In the genomic region with DNA sequence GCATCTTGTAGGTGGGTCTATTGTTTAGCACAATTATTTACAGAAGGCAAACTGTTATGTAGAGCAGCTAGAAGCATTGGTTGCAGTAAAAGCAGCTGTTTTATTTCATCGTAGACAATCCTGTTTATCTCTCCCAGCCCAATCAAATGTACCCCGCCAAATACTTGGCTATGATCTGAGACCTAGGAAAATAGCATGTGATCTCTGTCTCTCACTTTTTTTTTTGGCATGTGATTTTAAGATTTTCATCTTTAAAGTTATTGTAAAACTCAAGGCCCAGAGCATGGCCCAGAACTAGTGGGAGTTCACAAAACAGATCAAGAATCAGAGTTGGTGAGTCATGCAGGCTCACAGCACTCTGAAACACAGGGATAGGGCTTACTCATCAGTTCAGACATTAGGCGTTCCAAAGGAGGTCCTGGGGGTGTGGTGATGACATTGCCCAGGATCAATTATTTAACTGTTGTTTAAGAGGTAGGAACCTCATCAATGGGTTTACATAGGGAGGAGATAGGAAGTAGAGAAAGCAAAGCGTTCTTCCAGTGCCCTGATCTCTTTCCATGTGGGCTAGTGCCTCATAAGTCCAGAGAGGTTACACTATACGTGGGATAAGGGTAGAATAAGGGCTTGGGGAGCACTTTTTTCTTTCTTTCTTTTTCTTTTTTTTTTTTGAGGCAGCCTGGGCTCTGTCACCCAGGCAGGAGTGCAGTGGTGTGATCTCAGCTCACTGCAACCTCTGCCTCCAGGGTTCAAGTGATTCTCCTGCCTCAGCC, we compare ENCODE assay signal across 9 cellular contexts. TPM values are rescaled to one million over a fixed set of nuclear protein-coding genes. Genes with fewer than 3 reads are reported as not detected.
A peak's percentile ranks its signal among the peaks of the same experiment; 100 is the strongest.
DNase-seq lines count a peak whose midpoint lies in the region; ATAC-seq, FAIRE-seq and TF ChIP-seq lines count a peak whose summit lies in the region.
"Had no signal": no experiment of that assay in that cellular context is flagged by ENCODE, and none has a peak within 500 bp of the region (broad histone marks: within the 10 kb centered on the region; RNA-seq: fewer than 3 reads in every experiment).

No MANE protein-coding gene starts in this region.

- peak; percentile 55 for DNase-seq in GM04504 (ENCODE audit: low read depth)
- DNase-seq in RPMI7951 (ENCODE audit: low read depth): peak; percentile 78
- peak; percentile 85 for DNase-seq in fibroblast of villous mesenchyme (ENCODE audit: low read depth)
- no peak for DNase-seq in psoas muscle
- DNase-seq in kidney: no peak
- no peak for DNase-seq in T-cell
- DNase-seq in DMS153 treated with DMSO at 0.1 percent for 48 hours (lab: John Stamatoyannopoulos, UW; ENCODE audit: unreplicated experiment): no peak
- DNase-seq in type B pancreatic cell (ENCODE audit: extremely low spot score, unreplicated experiment): no peak

- no peak for FAIRE-seq in kidney (lab: Jason Lieb, UNC)

- H3K27me3 Mint-ChIP-seq in T-cell (no peaks in the 10 kb centered on the region), type B pancreatic cell (no peaks in the 10 kb centered on the region)

- H3K4me1 ChIP-seq in psoas muscle (peaks cover 8% of the 10 kb centered on the region), kidney (ENCODE audit: control insufficient read depth in 1 of 2, insufficient read depth in 1 of 2, low read depth in 1 of 2, low read length in 2 of 2) (no peaks in the 10 kb centered on the region)
- H3K4me1 ChIP-seq: tibial artery had no signal

- H3K4me3 ChIP-seq in fibroblast of villous mesenchyme (ENCODE audit: low read depth, low read length): no peak overlapping the region
- no peak overlapping the region for H3K4me3 ChIP-seq in psoas muscle
- no peak overlapping the region for H3K4me3 ChIP-seq in kidney (ENCODE audit: low read length in 2 of 2)
- H3K4me3 ChIP-seq: tibial artery had no signal

- peak; percentile 52 to 69 (median 62) for ATAC-seq in psoas muscle
- ATAC-seq in T-cell (replicated peaks in 1 of 4): no peak

- H3K36me3 Mint-ChIP-seq in T-cell: peaks cover 39% of the 10 kb centered on the region
- H3K36me3 Mint-ChIP-seq in type B pancreatic cell: no peaks in the 10 kb centered on the region

- no peaks in the 10 kb centered on the region for H3K27me3 ChIP-seq in psoas muscle (ENCODE audit: insufficient read depth in 3 of 3, low read length in 2 of 3)
- H3K27me3 ChIP-seq: tibial artery had no signal

- H3K9me3 ChIP-seq in psoas muscle: no peaks in the 10 kb centered on the region
- H3K9me3 ChIP-seq in kidney (ENCODE audit: control insufficient read depth in 1 of 2, low read length in 2 of 2): no peaks in the 10 kb centered on the region
- H3K9me3 ChIP-seq: tibial artery had no signal

- CTCF ChIA-PET in T-cell (lab: Charles Lee): interaction anchor here in 1 of 2 donors (0.5 kb wide), 1 partner anchor 814 kb away, joined by 6 read pairs; no protein-coding TSS in a partner anchor

- H3K9me3 Mint-ChIP-seq in T-cell: peaks cover 4% of the 10 kb centered on the region in 3 donors
- peaks cover 4% of the 10 kb centered on the region for H3K9me3 Mint-ChIP-seq in type B pancreatic cell

- TF ChIP-seq CTCF in fibroblast of villous mesenchyme (IDR thresholded peaks at IDR 0.05; ENCODE audit: insufficient read depth, low read depth, low read length): no peak
- TF ChIP-seq CTCF in psoas muscle (IDR thresholded peaks at IDR 0.05): no peak
- no peak for TF ChIP-seq CTCF in kidney (IDR thresholded peaks at IDR 0.05; ENCODE audit: borderline replicate concordance, extremely low read depth, insufficient read depth)
- TF ChIP-seq CTCF in type B pancreatic cell (conservative IDR thresholded peaks at IDR 0.05): no peak

- no peaks in the 10 kb centered on the region for H3K36me3 ChIP-seq in psoas muscle (ENCODE audit: insufficient read depth in 1 of 2, low read depth in 1 of 2)
- H3K36me3 ChIP-seq in kidney (ENCODE audit: control insufficient read depth in 1 of 2, insufficient read depth in 2 of 2, low read length in 2 of 2): no peaks in the 10 kb centered on the region

- intact Hi-C loops in psoas muscle (cut with DNase I) (loop anchor here in 1 of 2 donors (5.0 kb wide), 1 partner anchor 84 kb away; no protein-coding TSS in a partner anchor), kidney (cut with DNase I) (no loop called here)

- H3K27ac Mint-ChIP-seq in T-cell (no peak overlapping the region), type B pancreatic cell (no peak overlapping the region)

- H3K4me3 Mint-ChIP-seq in T-cell (no peak overlapping the region), type B pancreatic cell (no peak overlapping the region)

- H3K27ac ChIP-seq in psoas muscle (no peak overlapping the region), kidney (ENCODE audit: low read depth in 2 of 2, low read length in 2 of 2) (peak overlapping the region in 1 of 2 donors; percentile 30)
- H3K27ac ChIP-seq: tibial artery had no signal

- peaks cover 0 to 2% (median 0%) of the 10 kb centered on the region in 3 donors for H3K4me1 Mint-ChIP-seq in T-cell
- H3K4me1 Mint-ChIP-seq in type B pancreatic cell (ENCODE audit: unreplicated experiment): peaks cover 4% of the 10 kb centered on the region

- 49 to 63% (median 58%) methylated on average over 5 of the region's 5 CpGs for WGBS in psoas muscle, 3 donors

- POLR2A ChIA-PET in T-cell (lab: Charles Lee): no interaction called here

- H3K9ac ChIP-seq in kidney (ENCODE audit: low read length in 2 of 2): no peak overlapping the region

RNA-seq across cellular contexts. Expression of a gene that starts 40.3 kb away (rescaled TPM):
- total RNA-seq in RPMI7951 (2014; rRNA removed; shearing (Covaris generic)): 0.29 and 0.84 TPM in 2 replicates
- total RNA-seq in fibroblast of villous mesenchyme (0.64 and 0.86 TPM in 2 replicates), psoas muscle (under 1 TPM; 0.12 to 0.56 (median 0.22) TPM), kidney (2.0 TPM), T-cell (1 to 10 TPM; 2.8 to 3.9 (median 3.5) TPM), type B pancreatic cell (ENCODE audit: low replicate concordance) (1.3 and 1.6 TPM in 2 replicates)
- polyA plus RNA-seq in psoas muscle (under 1 TPM; 0.14 to 0.36 (median 0.27) TPM), kidney (ENCODE audit: insufficient read depth, low read depth, low replicate concordance) (1.6 TPM)

Comparison
In these comparisons a context has a peak if more than half of its experiments do, and no peak if none do; other contexts are left out.
1. DNase-seq: peak in GM04504 (single experiment), RPMI7951 (single experiment) and fibroblast of villous mesenchyme (single experiment); none in psoas muscle (0 of 2), kidney (single experiment), T-cell (0 of 34), DMS153 treated with DMSO at 0.1 percent for 48 hours (single experiment) and type B pancreatic cell (single experiment).
2. ATAC-seq: peak in psoas muscle (4 of 4); none in T-cell (0 of 4).